Comparison of ENCODE assay signal across 12 cellular contexts in the genomic region with DNA sequence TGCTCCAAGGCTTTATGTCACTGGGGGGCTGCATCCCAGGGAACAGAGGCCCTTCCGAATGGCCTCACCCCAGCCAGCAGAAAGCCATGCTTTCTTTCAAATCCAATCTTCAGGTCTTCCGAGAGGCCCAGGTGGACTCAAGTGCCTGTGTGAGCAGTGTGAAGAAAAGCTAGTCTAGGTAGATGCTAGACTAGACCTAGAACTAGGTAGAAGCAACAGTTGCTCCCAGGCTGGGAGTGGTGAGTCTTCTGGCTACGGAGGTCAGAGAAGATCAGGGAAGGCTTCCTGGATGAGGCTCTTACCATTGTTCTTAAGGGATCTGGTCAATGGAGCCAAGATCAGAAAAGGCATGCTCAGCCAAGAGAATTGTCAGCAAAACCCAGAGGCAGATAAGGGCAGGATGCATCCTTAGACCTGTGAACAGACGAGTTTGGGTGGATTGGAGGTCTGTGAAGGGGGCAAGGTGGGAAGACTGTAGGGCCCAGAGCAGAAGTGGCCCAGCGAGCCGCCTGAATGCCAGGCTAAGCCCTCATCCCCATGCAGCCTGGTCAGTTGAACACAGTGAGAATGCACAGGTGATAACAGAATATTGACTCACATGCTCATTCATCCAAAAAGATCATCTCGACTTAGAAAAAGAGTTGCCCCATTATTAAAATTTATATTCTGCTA.
DNase-seq lines count a peak whose midpoint lies in the region; ATAC-seq and TF ChIP-seq lines count a peak whose summit lies in the region.
"Had no signal": no experiment of that assay in that cellular context is flagged by ENCODE, and none has a peak within 500 bp of the region (broad histone marks: within the 10 kb centered on the region; RNA-seq: fewer than 3 reads in every experiment).

No MANE protein-coding gene starts in this region.

- H3K36me3 Mint-ChIP-seq in brain: peaks cover 10% of the 10 kb centered on the region

- peak overlapping the region; percentile 59 for H4K91ac ChIP-seq in mesenchymal stem cell (ENCODE audit: low read length)

- no peaks in the 10 kb centered on the region for H3K27me3 ChIP-seq in mesenchymal stem cell (ENCODE audit: control insufficient read depth in 1 of 2, insufficient read depth in 1 of 2, low read length in 2 of 2)
- H3K27me3 ChIP-seq in thyroid gland: no peaks in the 10 kb centered on the region

- H3K18ac ChIP-seq in mesenchymal stem cell (ENCODE audit: low read depth in 1 of 2, low read length in 2 of 2): peak overlapping the region in 1 of 2 experiments; percentile 31

- no peaks in the 10 kb centered on the region for H3K9me3 Mint-ChIP-seq in stimulated activated naive CD8-positive, alpha-beta T cell treated with anti-CD3 and anti-CD28 coated beads, Interleukin-15, amount 100 ng/mL, for 72 hours
- no peaks in the 10 kb centered on the region for H3K9me3 Mint-ChIP-seq in brain

- no peak overlapping the region for H2AFZ ChIP-seq in mesenchymal stem cell (ENCODE audit: low read depth, low read length)

- H2BK5ac ChIP-seq in mesenchymal stem cell (ENCODE audit: low read depth, low read length, poor library complexity, severe bottlenecking): no peak overlapping the region

- peak overlapping the region; percentile 89 for H2BK15ac ChIP-seq in mesenchymal stem cell (ENCODE audit: low read depth, poor library complexity, severe bottlenecking)

- no peak for DNase-seq in stimulated activated naive CD8-positive, alpha-beta T cell treated with anti-CD3 and anti-CD28 coated beads, Interleukin-15, amount 100 ng/mL, for 72 hours
- DNase-seq in stimulated activated naive CD8-positive, alpha-beta T cell treated with anti-CD3 and anti-CD28 coated beads, Interleukin-15, Interleukin-2, amounts not matched to agents 100 U/mL and 50 U/mL, for 24 hours: no peak
- DNase-seq in mesenchymal stem cell (no peak), NCI-H774 (lab: John Stamatoyannopoulos, UW) (no peak), thyroid gland (no peak)
- DNase-seq: activated CD4-positive, CD25-positive, alpha-beta regulatory T cell treated with anti-CD3 and anti-CD28 coated beads, Interleukin-2, amount 50 U/mL, for 72 hours; activated naive CD4-positive, alpha-beta T cell; stimulated activated CD8-positive, alpha-beta memory T cell treated with anti-CD3 and anti-CD28 coated beads, Interleukin-4, amount 100 ng/mL, for 48 hours had no signal

- H2BK120ac ChIP-seq in mesenchymal stem cell (ENCODE audit: low read depth, low read length): no peak overlapping the region

- no peak for TF ChIP-seq CTCF in brain (conservative IDR thresholded peaks at IDR 0.05)
- TF ChIP-seq CTCF in thyroid gland (IDR thresholded peaks at IDR 0.05): no peak

- H3K36me3 ChIP-seq in mesenchymal stem cell (ENCODE audit: control insufficient read depth in 1 of 2, insufficient read depth in 2 of 2, low read depth in 1 of 2, low read length in 2 of 2) (peaks cover 11 to 23% of the 10 kb centered on the region in 2 experiments), thyroid gland (no peaks in the 10 kb centered on the region)

- H3K4me3 Mint-ChIP-seq in stimulated activated naive CD8-positive, alpha-beta T cell treated with anti-CD3 and anti-CD28 coated beads, Interleukin-15, amount 100 ng/mL, for 72 hours: no peak overlapping the region
- H3K4me3 Mint-ChIP-seq in brain: no peak overlapping the region
- H3K4me3 Mint-ChIP-seq: B cell had no signal

- H3K23ac ChIP-seq in mesenchymal stem cell (ENCODE audit: low read length in 2 of 2): no peak overlapping the region

- H3K27ac ChIP-seq in mesenchymal stem cell (ENCODE audit: low read length, poor library complexity, severe bottlenecking): no peak overlapping the region
- no peak overlapping the region for H3K27ac ChIP-seq in thyroid gland

- 99% methylated on average over 7 of the region's 7 CpGs for WGBS in mesenchymal stem cell
- WGBS in thyroid gland, 2 donors: 82 to 94% methylated on average over 7 of the region's 7 CpGs

- ATAC-seq in stimulated activated naive CD8-positive, alpha-beta T cell treated with anti-CD3 and anti-CD28 coated beads, Interleukin-15, amount 100 ng/mL, for 72 hours: no peak
- ATAC-seq in stimulated activated naive CD8-positive, alpha-beta T cell treated with anti-CD3 and anti-CD28 coated beads, Interleukin-15, Interleukin-2, amounts not matched to agents 100 U/mL and 50 U/mL, for 24 hours: no peak
- no peak for ATAC-seq in GM19463 (IDR thresholded peaks at IDR 0.05; ENCODE audit: unreplicated experiment)
- no peak for ATAC-seq in GM21390 (IDR thresholded peaks at IDR 0.05; ENCODE audit: unreplicated experiment)

- H2AK5ac ChIP-seq in mesenchymal stem cell (ENCODE audit: low read length, severe bottlenecking): peak overlapping the region; percentile 6

- peak overlapping the region; percentile 4 to 36 for H3K27ac Mint-ChIP-seq in stimulated activated naive CD8-positive, alpha-beta T cell treated with anti-CD3 and anti-CD28 coated beads, Interleukin-15, amount 100 ng/mL, for 72 hours
- peak overlapping the region in 4 of 5 experiments; percentile 24 to 94 (median 86) for H3K27ac Mint-ChIP-seq in brain
- H3K27ac Mint-ChIP-seq: B cell had no signal

- no peaks in the 10 kb centered on the region for H3K9me3 ChIP-seq in mesenchymal stem cell (ENCODE audit: control insufficient read depth, low read length)
- no peaks in the 10 kb centered on the region for H3K9me3 ChIP-seq in thyroid gland

- H3K4me1 Mint-ChIP-seq in stimulated activated naive CD8-positive, alpha-beta T cell treated with anti-CD3 and anti-CD28 coated beads, Interleukin-15, amount 100 ng/mL, for 72 hours: peaks cover 89% of the 10 kb centered on the region
- peaks cover 77% of the 10 kb centered on the region for H3K4me1 Mint-ChIP-seq in brain

- no peak overlapping the region for H3K4ac ChIP-seq in mesenchymal stem cell (ENCODE audit: low read depth in 1 of 2, low read length in 2 of 2)

- intact Hi-C loops in thyroid gland (cut with DNase I): no loop called here

- peak overlapping the region in 1 of 2 experiments; percentile 26 for H3K14ac ChIP-seq in mesenchymal stem cell (ENCODE audit: low read length in 2 of 2)

- H2BK12ac ChIP-seq in mesenchymal stem cell (ENCODE audit: low read length in 2 of 2): peak overlapping the region; percentile 44 to 82

- no peaks in the 10 kb centered on the region for H3K27me3 Mint-ChIP-seq in stimulated activated naive CD8-positive, alpha-beta T cell treated with anti-CD3 and anti-CD28 coated beads, Interleukin-15, amount 100 ng/mL, for 72 hours
- no peaks in the 10 kb centered on the region for H3K27me3 Mint-ChIP-seq in brain
- H3K27me3 Mint-ChIP-seq: B cell had no signal

- H3K79me1 ChIP-seq in mesenchymal stem cell (replicated peaks; ENCODE audit: low read length, poor library complexity, severe bottlenecking): peaks cover 16% of the 10 kb centered on the region

- no peak overlapping the region for H3K4me2 ChIP-seq in mesenchymal stem cell (ENCODE audit: low read length, poor library complexity, severe bottlenecking)

- H3K4me3 ChIP-seq in mesenchymal stem cell (ENCODE audit: insufficient read depth in 1 of 2, low read depth in 1 of 2, low read length in 2 of 2) (no peak overlapping the region), thyroid gland (replicated peaks in 1 of 3) (no peak overlapping the region)

- no peak overlapping the region for H3K9ac ChIP-seq in mesenchymal stem cell (ENCODE audit: low read length)

- no peak overlapping the region for H4K8ac ChIP-seq in mesenchymal stem cell (ENCODE audit: low read length)

- TF ChIP-seq POLR2A in thyroid gland (IDR thresholded peaks at IDR 0.05): no peak

- H3K4me1 ChIP-seq in mesenchymal stem cell (ENCODE audit: control insufficient read depth, insufficient read depth, low read depth, low read length) (peaks cover 72% of the 10 kb centered on the region), thyroid gland (peaks cover 21 to 55% of the 10 kb centered on the region in 2 donors)
